Comparison of ENCODE assay signal across 8 cellular contexts in genomic region chr11:12673924-12674570, GRCh38. TPM values are rescaled to one million over a fixed set of nuclear protein-coding genes. Genes with fewer than 3 reads are reported as not detected.
DNase-seq lines count a peak whose midpoint lies in the region; ATAC-seq, FAIRE-seq and TF ChIP-seq lines count a peak whose summit lies in the region.

TSS of gene TEAD1 (plus strand) at chr11:12674421.

- ATAC-seq in pancreas = peak; percentile 92 to 95 (median 94)
- peak; percentile 88 for ATAC-seq in thoracic aorta (ENCODE audit: insufficient number of reproducible peaks, low FRiP score, low read depth)

- no peak within 1 kb of the TSS for H3K4me3 ChIP-seq in NB4 (ENCODE audit: low read depth, low read length)
- peak within 1 kb of the TSS; percentile 28 to 93 (median 67) for H3K4me3 ChIP-seq in adrenal gland
- H3K4me3 ChIP-seq in cardiac muscle cell = peak within 1 kb of the TSS; percentile 93
- H3K4me3 ChIP-seq in pancreas = peak within 1 kb of the TSS; percentile 71 to 90 (median 79)
- peak within 1 kb of the TSS; percentile 86 for H3K4me3 ChIP-seq in thoracic aorta

- peak within 1 kb of the TSS; percentile 75 for H2BK120ac ChIP-seq in H9 (ENCODE audit: low read depth, low read length, poor library complexity, severe bottlenecking)

- WGBS in H9 (ENCODE audit: extremely low coverage, insufficient read length, low lambda C conversion rate) = no CpG with 5 or more reads among the region's 95 CpGs
- 0 to 1% (median 0%) methylated on average over 2 to 95 of the region's 95 CpGs for WGBS in adrenal gland, 4 donors
- 0 to 1% methylated on average over 78 to 95 of the region's 95 CpGs for whole genome bisulfite sequencing in pancreas, 2 donors

- H4K8ac ChIP-seq in H9 (replicated peaks; ENCODE audit: insufficient read length, low read depth, low read length) = no peak within 1 kb of the TSS

- no peak for FAIRE-seq in pancreas (lab: Jason Lieb, UNC)

- H3K79me1 ChIP-seq in H9 (ENCODE audit: insufficient read depth, low read depth, low read length, poor library complexity, severe bottlenecking) = no peaks in the 10 kb centered on the region

- H3K4ac ChIP-seq in H9 (ENCODE audit: low read depth, low read length) = no peak within 1 kb of the TSS; the same call in 1 of the 2 replicates

- H3K27me3 Mint-ChIP-seq in H9 (ENCODE audit: low read depth) = peaks cover 24% of the 10 kb centered on the region

- peak within 1 kb of the TSS; percentile 91 for H3K9ac ChIP-seq in H9 (ENCODE audit: extremely low read depth, insufficient read length, low read length)

- peaks cover 2 to 10% (median 3%) of the 10 kb centered on the region in 3 experiments; a peak in 6 of 7 replicates for H3K36me3 Mint-ChIP-seq in H9 (ENCODE audit: insufficient read depth in 1 of 3, low read depth in 3 of 3)

- H3K36me3 ChIP-seq in adrenal gland (replicated peaks in 1 of 2) = no peaks in the 10 kb centered on the region
- no peaks in the 10 kb centered on the region for H3K36me3 ChIP-seq in cardiac muscle cell
- H3K36me3 ChIP-seq in pancreas = no peaks in the 10 kb centered on the region
- no peaks in the 10 kb centered on the region for H3K36me3 ChIP-seq in thoracic aorta

- no peak within 1 kb of the TSS for H2AK5ac ChIP-seq in H9 (ENCODE audit: insufficient read length, low read length)

- H3K23me2 ChIP-seq in H9 (ENCODE audit: insufficient read length, low read depth, low read length, poor library complexity, severe bottlenecking) = peaks cover 8% of the 10 kb centered on the region

- H3K27me3 ChIP-seq in H9 (ENCODE audit: insufficient read depth, low read length) (no peaks in the 10 kb centered on the region; the same call in 1 of the 2 replicates), adrenal gland (no peaks in the 10 kb centered on the region), cardiac muscle cell (no peaks in the 10 kb centered on the region), pancreas (no peaks in the 10 kb centered on the region), thoracic aorta (replicated peaks; ENCODE audit: insufficient read depth) (no peaks in the 10 kb centered on the region)

- H2BK15ac ChIP-seq in H9 (ENCODE audit: low read depth, low read length) = no peak within 1 kb of the TSS; the same call in 1 of the 2 replicates

- no peak within 1 kb of the TSS for H3T11ph ChIP-seq in H9 (ENCODE audit: low read length)

- no peak within 1 kb of the TSS for H3K56ac ChIP-seq in H9 (ENCODE audit: insufficient read length, low read depth, low read length)

- peak within 1 kb of the TSS; percentile 98 for H3K18ac ChIP-seq in H9 (ENCODE audit: insufficient read length, low read depth, low read length)

- intact Hi-C loops in adrenal gland (cut with DNase I) = loop anchor here (10.0 kb wide), 2 partner anchors 141 to 211 kb away; no protein-coding TSS in a partner anchor
- intact Hi-C loops in pancreas (cut with DNase I) = no loop called here

- H3K23ac ChIP-seq in H9 (ENCODE audit: insufficient read length, low read depth, low read length) = no peak within 1 kb of the TSS

- peak within 1 kb of the TSS; percentile 75 for H3K4me2 ChIP-seq in H9 (ENCODE audit: insufficient read depth, insufficient read length, low read length)

- H4K20me1 ChIP-seq in H9 (ENCODE audit: control insufficient read depth, insufficient read depth, insufficient read length) = no peaks in the 10 kb centered on the region

- no peak within 1 kb of the TSS for H2BK20ac ChIP-seq in H9 (ENCODE audit: low read depth, low read length, poor library complexity, severe bottlenecking)

- H3K27ac ChIP-seq in H9 (ENCODE audit: insufficient read length, low read depth, low read length) (no peak within 1 kb of the TSS), adrenal gland (peak within 1 kb of the TSS; percentile 84 to 100 (median 89)), cardiac muscle cell (peak within 1 kb of the TSS; percentile 100), pancreas (peak within 1 kb of the TSS; percentile 83 to 96 (median 92)), thoracic aorta (peak within 1 kb of the TSS; percentile 89 to 90)

- no peak within 1 kb of the TSS for H4K5ac ChIP-seq in H9 (ENCODE audit: insufficient read length, low read depth, low read length)

- H2AFZ ChIP-seq in H9 (ENCODE audit: low read length) = no peak within 1 kb of the TSS

- H3K79me2 ChIP-seq in H9 (ENCODE audit: insufficient read depth, low read length) = peaks cover 9% of the 10 kb centered on the region

- H3K27ac Mint-ChIP-seq in H9 = peak within 1 kb of the TSS; percentile 93 to 100 (median 98)

- peaks cover 0 to 2% of the 10 kb centered on the region in 2 experiments; a peak in 1 of 5 replicates for H3K9me3 Mint-ChIP-seq in H9

- H3K14ac ChIP-seq in H9 (ENCODE audit: insufficient read depth, low read length) = peak within 1 kb of the TSS; percentile 94

- TF ChIP-seq POLR2A in NB4 (IDR thresholded peaks at IDR 0.05; ENCODE audit: extremely low read depth, insufficient read length) (no peak), adrenal gland (IDR thresholded peaks at IDR 0.05) (peak; percentile 86 to 94)

- H3K4me1 Mint-ChIP-seq in H9 = peaks cover 36 to 44% of the 10 kb centered on the region in 2 experiments

- peaks cover 1% of the 10 kb centered on the region; the same call in 1 of the 2 replicates for H3K4me1 ChIP-seq in H9 (ENCODE audit: insufficient read depth, low read length)
- H3K4me1 ChIP-seq in adrenal gland (replicated peaks in 1 of 2) = peaks cover 9 to 23% of the 10 kb centered on the region in 2 donors
- peaks cover 24% of the 10 kb centered on the region for H3K4me1 ChIP-seq in cardiac muscle cell (ENCODE audit: low read depth)
- peaks cover 0 to 16% (median 0%) of the 10 kb centered on the region in 3 donors for H3K4me1 ChIP-seq in pancreas
- peaks cover 7 to 25% of the 10 kb centered on the region in 2 donors for H3K4me1 ChIP-seq in thoracic aorta (ENCODE audit: control insufficient read depth in 1 of 2, low read depth in 2 of 2)

- H3K9me3 ChIP-seq in H9 (ENCODE audit: control insufficient read depth, low read depth, low read length) (no peaks in the 10 kb centered on the region), adrenal gland (replicated peaks in 1 of 3) (no peaks in the 10 kb centered on the region), cardiac muscle cell (ENCODE audit: low read depth) (no peaks in the 10 kb centered on the region), pancreas (no peaks in the 10 kb centered on the region), thoracic aorta (no peaks in the 10 kb centered on the region)

- no peak within 1 kb of the TSS for H2BK12ac ChIP-seq in H9 (ENCODE audit: insufficient read length, low read depth, low read length)

- H3K4me3 Mint-ChIP-seq in H9 = peak within 1 kb of the TSS; percentile 94 to 99

- TF ChIP-seq CTCF in H9 (conservative IDR thresholded peaks at IDR 0.05) = no peak
- TF ChIP-seq CTCF in NB4 (IDR thresholded peaks at IDR 0.05; ENCODE audit: low read depth, low read length) = no peak
- TF ChIP-seq CTCF in adrenal gland (IDR thresholded peaks at IDR 0.05) = no peak
- TF ChIP-seq CTCF in cardiac muscle cell (IDR thresholded peaks at IDR 0.05; ENCODE audit: low read depth, low read length) = no peak
- no peak for TF ChIP-seq CTCF in pancreas (IDR thresholded peaks at IDR 0.05)
- TF ChIP-seq CTCF in thoracic aorta (IDR thresholded peaks at IDR 0.05) = no peak

- H2BK5ac ChIP-seq in H9 (ENCODE audit: insufficient read length, low read length) = no peak within 1 kb of the TSS

- no peak within 1 kb of the TSS for H4K91ac ChIP-seq in H9 (ENCODE audit: insufficient read length, low read depth, low read length)

- peak; percentile 86 for DNase-seq in DMS79 treated with DMSO at 0.1 percent for 48 hours (lab: John Stamatoyannopoulos, UW)
- DNase-seq in H9 = peak; percentile 95
- DNase-seq in NB4 (ENCODE audit: low read depth) = peak; percentile 3
- peak; percentile 83 for DNase-seq in T follicular helper cell (ENCODE audit: low read depth)
- peak; percentile 95 to 99 (median 98) for DNase-seq in adrenal gland
- peak; percentile 98 for DNase-seq in cardiac muscle cell (ENCODE audit: low read depth in 1 of 2, low spot score in 1 of 2)
- peak; percentile 95 to 100 (median 98) for DNase-seq in pancreas
- peak; percentile 66 for DNase-seq in thoracic aorta (ENCODE audit: low spot score)

RNA-seq across cellular contexts. Expression of gene TEAD1, which starts in this region (rescaled TPM):
- total RNA-seq in H9 (2021) = 75.1 and 76.8 TPM in 2 replicates
- 10 to 100 TPM; 31.4 to 49.9 (median 45.5) TPM for total RNA-seq in adrenal gland
- 10 to 100 TPM in 1 of 3 donors, 1 to 10 TPM in 2; 3.9 to 15.3 (median 7.0) TPM for polyA plus RNA-seq in adrenal gland
- total RNA-seq in cardiac muscle cell = 73.9 and 105 TPM in 2 replicates
- polyA plus RNA-seq in cardiac muscle cell = 45.9 and 52.0 TPM in 2 replicates
- 10 to 100 TPM; 16.2 to 35.1 (median 22.7) TPM for total RNA-seq in pancreas
- 1 to 10 TPM; 5.9 to 9.8 TPM for polyA plus RNA-seq in pancreas
- total RNA-seq in thoracic aorta = 100 to 1,000 TPM in 1 of 2 donors, 10 to 100 TPM in 1; 57.3 to 164 TPM

Comparison
In these comparisons a context has a peak if more than half of its experiments do, and no peak if none do; other contexts are left out.
1. DNase-seq: peak in every context shown above with its lines; median percentile 98 in adrenal gland; 98 in cardiac muscle cell; 98 in pancreas; 95 in H9; 86 in DMS79 treated with DMSO at 0.1 percent for 48 hours; 83 in T follicular helper cell; 66 in thoracic aorta; 3 in NB4.
2. intact Hi-C loops: an anchor here in adrenal gland (10.0 kb wide); none called in pancreas.